Comparison of ENCODE assay signal across 24 cellular contexts in genomic region chr10:440127-440526, GRCh38.
DNase-seq lines count a peak whose midpoint lies in the region; ATAC-seq, FAIRE-seq and TF ChIP-seq lines count a peak whose summit lies in the region.
"Had no signal": no experiment of that assay in that cellular context is flagged by ENCODE, and none has a peak within 500 bp of the region (broad histone marks: within the 10 kb centered on the region; RNA-seq: fewer than 3 reads in every experiment).

No MANE protein-coding gene starts in this region.

- DNase-seq in A549 (ENCODE audit: low read depth in 1 of 2, low spot score in 1 of 2): no peak
- no peak for DNase-seq in K562 (ENCODE audit: extremely low read depth in 1 of 4, low spot score in 3 of 4)
- no peak for DNase-seq in mucosa of descending colon
- no peak for DNase-seq in KBM-7
- DNase-seq: ACHN; BE2C; C1 segment of cervical spinal cord; CD4-positive, alpha-beta memory T cell; CD4-positive, CD25-positive, alpha-beta regulatory T cell; CD8-positive, alpha-beta memory T cell; COR-L47; DMS 273 treated with DMSO at 0.1 percent for 48 hours; DMS153; DMS53; DMS79; DND-41; EL; GDM1 had no signal

- H3K27ac ChIP-seq in A549 (no peak overlapping the region), K562 (ENCODE audit: extremely low read depth, low read depth, low read length) (no peak overlapping the region)
- H3K27ac ChIP-seq: 22Rv1, BLaER1 had no signal

- H3K4me2 ChIP-seq in A549 (no peak overlapping the region), K562 (ENCODE audit: insufficient read depth, low read length) (no peak overlapping the region)
- H3K4me2 ChIP-seq: BLaER1 had no signal

- WGBS in A549 (ENCODE audit: missing lambda C conversion rate): 94% methylated on average over 3 of the region's 3 CpGs
- 0% methylated on average over 3 of the region's 3 CpGs for WGBS in K562 (ENCODE audit: insufficient coverage, low coverage, missing lambda C conversion rate)

- FAIRE-seq in A549 (lab: Jason Lieb, UNC) (peak; percentile 23), K562 (lab: Jason Lieb, UNC) (no peak)
- FAIRE-seq: GM12878, GM12892, GM18507 had no signal

- peaks cover 2 to 37% of the 10 kb centered on the region in 2 experiments; a peak in 3 of 5 replicates for H3K27me3 ChIP-seq in K562 (ENCODE audit: control insufficient read depth in 2 of 2, insufficient read depth in 2 of 2, low read length in 2 of 2)
- H3K27me3 ChIP-seq: BE2C, BLaER1 had no signal

- no peaks in the 10 kb centered on the region for H3K36me3 ChIP-seq in K562 (ENCODE audit: control insufficient read depth, insufficient read depth, low read length)
- no peaks in the 10 kb centered on the region for H3K36me3 ChIP-seq in mucosa of descending colon (ENCODE audit: low read depth)
- H3K36me3 ChIP-seq: BE2C had no signal

- CTCF ChIA-PET in A549 (lab: Yijun Ruan, JAX): no interaction called here
- CTCF ChIA-PET in K562 (lab: Yijun Ruan, JAX; ENCODE audit: low intra/inter-chr PET ratio): no interaction called here

- ATAC-seq in A549 (no peak), K562 (no peak), mucosa of descending colon (peak; percentile 77), GM19324 (IDR thresholded peaks at IDR 0.05; ENCODE audit: low FRiP score, unreplicated experiment) (no peak)
- ATAC-seq: GM12878 had no signal

- H2AFZ ChIP-seq in K562 (ENCODE audit: low read depth, low read length): no peak overlapping the region

- no peak overlapping the region for H3K4me3 ChIP-seq in A549
- H3K4me3 ChIP-seq in K562: no peak overlapping the region
- H3K4me3 ChIP-seq in mucosa of descending colon: no peak overlapping the region
- H3K4me3 ChIP-seq: BLaER1, GM12878 had no signal

- TF ChIP-seq EP300 in A549 (IDR thresholded peaks at IDR 0.05) (no peak), K562 (IDR thresholded peaks at IDR 0.05; ENCODE audit: low read length) (no peak)

- H4K20me1 ChIP-seq in K562 (replicated peaks; ENCODE audit: control insufficient read depth, insufficient read depth, low read length): no peaks in the 10 kb centered on the region

- intact Hi-C loops in K562 (cut with micrococcal nuclease): no loop called here
- intact Hi-C loops in mucosa of descending colon (cut with DNase I, micrococcal nuclease): no loop called here

- no TSS peak for BruUV-seq in K562 (replicated peaks; lab: Mats Ljungman, UMichigan)

- TF ChIP-seq POLR2A in A549 (IDR thresholded peaks at IDR 0.05; ENCODE audit: low read length) (no peak), K562 (conservative IDR thresholded peaks at IDR 0.05) (no peak)

- no peak overlapping the region for H3K9ac ChIP-seq in K562 (ENCODE audit: insufficient read depth in 1 of 2, low read depth in 2 of 2, low read length in 2 of 2)
- H3K9ac ChIP-seq: BLaER1 had no signal

- POLR2A ChIA-PET in A549 (lab: Yijun Ruan, JAX): no interaction called here
- POLR2A ChIA-PET in K562 (lab: Yijun Ruan, JAX): no interaction called here

- H3K9me3 ChIP-seq in A549 (no peaks in the 10 kb centered on the region), K562 (replicated peaks; ENCODE audit: control insufficient read depth, insufficient read depth, low read depth, low read length) (no peaks in the 10 kb centered on the region), mucosa of descending colon (no peaks in the 10 kb centered on the region)
- H3K9me3 ChIP-seq: BE2C, BLaER1 had no signal

- TF ChIP-seq RAD21 in A549 (conservative IDR thresholded peaks at IDR 0.05 in 1 of 2, IDR thresholded peaks at IDR 0.05 in 1 of 2) (no peak), K562 (CRISPR knock-in tag; conservative IDR thresholded peaks at IDR 0.05 in 1 of 2, IDR thresholded peaks at IDR 0.05 in 1 of 2) (no peak)

- no peak for TF ChIP-seq CTCF in A549 (IDR thresholded peaks at IDR 0.05)
- no peak for TF ChIP-seq CTCF in K562 (IDR thresholded peaks at IDR 0.05 in 2 of 3, conservative IDR thresholded peaks at IDR 0.05 in 1 of 3; ENCODE audit: insufficient read depth in 2 of 3, low read depth in 1 of 3, low read length in 3 of 3)
- no peak for TF ChIP-seq CTCF in mucosa of descending colon (IDR thresholded peaks at IDR 0.05)

- H3K4me1 ChIP-seq in A549 (no peaks in the 10 kb centered on the region), K562 (replicated peaks in 1 of 2; ENCODE audit: control insufficient read depth in 2 of 2, insufficient read depth in 2 of 2, low read length in 2 of 2) (no peaks in the 10 kb centered on the region; a peak in 1 of 5 replicates), mucosa of descending colon (ENCODE audit: low read depth) (no peaks in the 10 kb centered on the region)

- H3K79me2 ChIP-seq in K562 (ENCODE audit: control insufficient read depth, insufficient read depth, low read length): no peaks in the 10 kb centered on the region

- in situ Hi-C loops in K562 (cut with MboI) (no loop called here), KBM-7 (cut with MboI; ENCODE audit: low pct_unique_long_range_greater_than_20kb, low sequenced_read_pairs) (no loop called here)

- H3K9me1 ChIP-seq in K562 (ENCODE audit: control insufficient read depth, insufficient read depth, low read length): no peaks in the 10 kb centered on the region

TF ChIP-seq in A549, 52 proteins besides CTCF, POLR2A, EP300 and RAD21 (continues in another document):
- TF ChIP-seq MAZ (IDR thresholded peaks at IDR 0.05; ENCODE audit: borderline replicate concordance, low read depth, low read length): no peak
- TF ChIP-seq HDAC2 (IDR thresholded peaks at IDR 0.05): no peak
- TF ChIP-seq HMGXB4 (CRISPR knock-in tag; IDR thresholded peaks at IDR 0.05; ENCODE audit: borderline replicate concordance): no peak
- TF ChIP-seq RFX5 (IDR thresholded peaks at IDR 0.05): no peak
- no peak for TF ChIP-seq BHLHE40 (IDR thresholded peaks at IDR 0.05; ENCODE audit: low read depth, low read length)
- TF ChIP-seq NFE2L2 (conservative IDR thresholded peaks at IDR 0.05; ENCODE audit: low read length): no peak
- TF ChIP-seq RCOR1 (IDR thresholded peaks at IDR 0.05; ENCODE audit: low read depth, low read length): no peak
- TF ChIP-seq FOXS1 (CRISPR knock-in tag; IDR thresholded peaks at IDR 0.05): no peak
- TF ChIP-seq ESRRA (IDR thresholded peaks at IDR 0.05; ENCODE audit: borderline replicate concordance, low read length): no peak
- no peak for TF ChIP-seq FOSB (CRISPR knock-in tag; IDR thresholded peaks at IDR 0.05)
- TF ChIP-seq KDM5A (IDR thresholded peaks at IDR 0.05): no peak
- no peak for TF ChIP-seq HOXB5 (CRISPR knock-in tag; IDR thresholded peaks at IDR 0.05)
- no peak for TF ChIP-seq HES2 (IDR thresholded peaks at IDR 0.05)

TF ChIP-seq in K562, 482 proteins besides CTCF, POLR2A, EP300 and RAD21 (continues in another document):
- TF ChIP-seq MYNN (IDR thresholded peaks at IDR 0.05): no peak
- TF ChIP-seq MYNN (CRISPR knock-in tag; IDR thresholded peaks at IDR 0.05): no peak
- TF ChIP-seq ZBTB40 (IDR thresholded peaks at IDR 0.05): peak; percentile 65
- no peak for TF ChIP-seq ZBTB40 (CRISPR knock-in tag; IDR thresholded peaks at IDR 0.05)
